ENCODE assay signal across 8 cellular contexts in genomic region chr17:47240375-47240764, GRCh38. TPM values are rescaled to one million over a fixed set of nuclear protein-coding genes. Genes with fewer than 3 reads are reported as not detected.
DNase-seq lines count a peak whose midpoint lies in the region; ATAC-seq, FAIRE-seq and TF ChIP-seq lines count a peak whose summit lies in the region.
"Had no signal": no experiment of that assay in that cellular context is flagged by ENCODE, and none has a peak within 500 bp of the region (broad histone marks: within the 10 kb centered on the region; RNA-seq: fewer than 3 reads in every experiment).

No MANE protein-coding gene starts in this region.

- peak overlapping the region; percentile 25; the same call in 1 of the 2 replicates for H3K4me2 ChIP-seq in OCI-LY1 (ENCODE audit: low read length)
- peak overlapping the region; percentile 51 for H3K4me2 ChIP-seq in K562 (ENCODE audit: insufficient read depth, low read length)

- FAIRE-seq in K562 (lab: Jason Lieb, UNC), result no peak

- no peak for TF ChIP-seq EP300 in K562 (IDR thresholded peaks at IDR 0.05; ENCODE audit: low read length)

- POLR2A ChIA-PET in K562 (lab: Yijun Ruan, JAX), result interaction anchor here (1.0 to 2.1 kb wide), 5 partner anchors 10 to 75 kb away, joined by 3 to 7 read pairs (median 4); partner anchors contain the start of gene ITGB3

- intact Hi-C loops in K562 (cut with micrococcal nuclease) (no loop called here), thyroid gland (cut with DNase I) (no loop called here)

- H3K36me3 ChIP-seq in OCI-LY1 (ENCODE audit: insufficient read depth, low read length), result no peaks in the 10 kb centered on the region
- no peaks in the 10 kb centered on the region for H3K36me3 ChIP-seq in K562 (ENCODE audit: control insufficient read depth, insufficient read depth, low read length)
- no peaks in the 10 kb centered on the region for H3K36me3 ChIP-seq in lung (ENCODE audit: control insufficient read depth in 2 of 2, insufficient read depth in 2 of 2, low read length in 2 of 2)
- no peaks in the 10 kb centered on the region for H3K36me3 ChIP-seq in thyroid gland

- no peak for TF ChIP-seq RAD21 in K562 (CRISPR knock-in tag; conservative IDR thresholded peaks at IDR 0.05 in 1 of 2, IDR thresholded peaks at IDR 0.05 in 1 of 2)

- peak overlapping the region; percentile 56 for H3K27ac ChIP-seq in OCI-LY1 (ENCODE audit: low read depth, low read length, poor library complexity, severe bottlenecking)
- peak overlapping the region; percentile 69 for H3K27ac ChIP-seq in K562 (ENCODE audit: extremely low read depth, low read depth, low read length)
- H3K27ac ChIP-seq in lung (ENCODE audit: low read depth in 1 of 2, low read length in 1 of 2), result peak overlapping the region; percentile 63 to 86
- peak overlapping the region; percentile 28 to 89 (median 71) for H3K27ac ChIP-seq in thyroid gland

- no peaks in the 10 kb centered on the region for H4K20me1 ChIP-seq in OCI-LY1 (ENCODE audit: insufficient read depth, low read length)
- no peaks in the 10 kb centered on the region for H4K20me1 ChIP-seq in K562 (replicated peaks; ENCODE audit: control insufficient read depth, insufficient read depth, low read length)

- no peak for TF ChIP-seq POLR2A in K562 (conservative IDR thresholded peaks at IDR 0.05)
- no peak for TF ChIP-seq POLR2A in thyroid gland (IDR thresholded peaks at IDR 0.05)

- no peak for TF ChIP-seq CTCF in OCI-LY1 (IDR thresholded peaks at IDR 0.05; ENCODE audit: low read length)
- no peak for TF ChIP-seq CTCF in K562 (IDR thresholded peaks at IDR 0.05 in 2 of 3, conservative IDR thresholded peaks at IDR 0.05 in 1 of 3; ENCODE audit: insufficient read depth in 2 of 3, low read depth in 1 of 3, low read length in 3 of 3)
- TF ChIP-seq CTCF in lung (IDR thresholded peaks at IDR 0.05; ENCODE audit: control extremely low read depth, extremely low read depth), result no peak
- no peak for TF ChIP-seq CTCF in thyroid gland (IDR thresholded peaks at IDR 0.05)
- no peak for TF ChIP-seq CTCF in GM13977 (IDR thresholded peaks at IDR 0.05; ENCODE audit: extremely low read depth, insufficient read depth, missing control alignments)

- H3K79me2 ChIP-seq in OCI-LY1 (ENCODE audit: insufficient read depth, low read length) (no peaks in the 10 kb centered on the region), K562 (ENCODE audit: control insufficient read depth, insufficient read depth, low read length) (no peaks in the 10 kb centered on the region)

- ATAC-seq in K562 (peak; percentile 18; the same call in 2 of the 3 replicates), lung (ENCODE audit: insufficient read depth, low FRiP score) (no peak)

- peaks cover 4% of the 10 kb centered on the region for H3K9me1 ChIP-seq in K562 (ENCODE audit: control insufficient read depth, insufficient read depth, low read length)

- H2AFZ ChIP-seq in OCI-LY1 (ENCODE audit: low read length) (no peak overlapping the region), K562 (ENCODE audit: low read depth, low read length) (peak overlapping the region; percentile 98)

- H3K4me1 ChIP-seq in OCI-LY1 (ENCODE audit: insufficient read depth, low read length, severe bottlenecking) (peaks cover 36% of the 10 kb centered on the region), K562 (replicated peaks in 1 of 2; ENCODE audit: control insufficient read depth in 2 of 2, insufficient read depth in 2 of 2, low read length in 2 of 2) (peaks cover 20 to 21% of the 10 kb centered on the region in 2 experiments), lung (ENCODE audit: control insufficient read depth in 2 of 2, insufficient read depth in 2 of 2, low read length in 2 of 2) (peaks cover 9 to 18% of the 10 kb centered on the region in 2 donors), thyroid gland (peaks cover 0 to 19% of the 10 kb centered on the region in 2 donors)

- WGBS in K562 (ENCODE audit: insufficient coverage, low coverage, missing lambda C conversion rate), result 33% methylated on average over 4 of the region's 4 CpGs
- WGBS in lung, 2 donors, result 50 to 79% methylated on average over 4 of the region's 4 CpGs
- 65 to 75% methylated on average over 4 of the region's 4 CpGs for WGBS in thyroid gland, 2 donors

- H3K9me3 ChIP-seq in OCI-LY1 (ENCODE audit: low read length) (peaks cover 7% of the 10 kb centered on the region), K562 (replicated peaks; ENCODE audit: control insufficient read depth, insufficient read depth, low read depth, low read length) (no peaks in the 10 kb centered on the region; the same call in 1 of the 2 replicates), lung (ENCODE audit: control insufficient read depth in 2 of 2, insufficient read depth in 1 of 2, low read length in 1 of 2) (no peaks in the 10 kb centered on the region), thyroid gland (no peaks in the 10 kb centered on the region)

- H3K9ac ChIP-seq in OCI-LY1 (ENCODE audit: low read length), result no peak overlapping the region
- peak overlapping the region; percentile 20 to 59; a peak in 3 of 4 replicates for H3K9ac ChIP-seq in K562 (ENCODE audit: insufficient read depth in 1 of 2, low read depth in 2 of 2, low read length in 2 of 2)

- no peaks in the 10 kb centered on the region for H3K9me2 ChIP-seq in OCI-LY1 (ENCODE audit: low read depth, low read length)

- no peak overlapping the region for H3K4me3 ChIP-seq in OCI-LY1 (ENCODE audit: low read depth, low read length, poor library complexity, severe bottlenecking)
- no peak overlapping the region for H3K4me3 ChIP-seq in K562
- no peak overlapping the region for H3K4me3 ChIP-seq in lung
- H3K4me3 ChIP-seq in thyroid gland (replicated peaks in 1 of 3), result no peak overlapping the region

- no peaks in the 10 kb centered on the region for H3F3A ChIP-seq in OCI-LY1 (ENCODE audit: insufficient read depth, low read length)

- in situ Hi-C loops in K562 (cut with MboI), result no loop called here
- in situ Hi-C loops in GM13977 (cut with MboI; ENCODE audit: low pct_unique_long_range_greater_than_20kb, low sequenced_read_pairs, unreplicated experiment), result no loop called here

- no TSS peak for BruUV-seq in K562 (replicated peaks; lab: Mats Ljungman, UMichigan)

- DNase-seq in K562 (ENCODE audit: extremely low read depth in 1 of 4, low spot score in 3 of 4) (no peak), lung (ENCODE audit: low spot score) (no peak), thyroid gland (no peak), NCI-H2081 (lab: John Stamatoyannopoulos, UW) (no peak), GM13977 (ENCODE audit: low spot score) (no peak)
- no peak for DNase-seq in activated CD4-positive, CD25-positive, alpha-beta regulatory T cell (lab: John Stamatoyannopoulos, UW)
- DNase-seq: natural killer cell had no signal

- CTCF ChIA-PET in K562 (lab: Yijun Ruan, JAX; ENCODE audit: low intra/inter-chr PET ratio), result no interaction called here

- H3K27me3 ChIP-seq in OCI-LY1 (ENCODE audit: insufficient read depth, low read length) (no peaks in the 10 kb centered on the region), K562 (ENCODE audit: control insufficient read depth in 2 of 2, insufficient read depth in 2 of 2, low read length in 2 of 2) (no peaks in the 10 kb centered on the region), lung (ENCODE audit: control insufficient read depth, insufficient read depth) (no peaks in the 10 kb centered on the region), thyroid gland (no peaks in the 10 kb centered on the region)

RNA-seq across cellular contexts. Expression of gene ITGB3, which starts 13.3 kb away (rescaled TPM):
- 3.2 and 6.2 TPM in 2 replicates for total RNA-seq in K562 (2011; cell fraction: chromatin; rRNA removed; ENCODE audit: low replicate concordance)
- 2.8 and 4.7 TPM in 2 replicates for total RNA-seq in K562 (2011; cell fraction: nucleolus; rRNA removed)
- 3.4 and 4.4 TPM in 2 replicates for total RNA-seq in K562 (2011; cell fraction: nucleoplasm; rRNA removed)
- total RNA-seq in K562 (2014; rRNA removed) (0.45 and 0.54 TPM in 2 replicates), K562 (2014; rRNA removed; fragmentation: Illumina TruSeq; extraction: Trizol) (0.47 and 0.99 TPM in 2 replicates), K562 (2015; rRNA removed; fragmentation: Illumina TruSeq; extraction: Trizol) (0.30 and 0.62 TPM in 2 replicates), K562 (2021) (0.84 and 0.92 TPM in 2 replicates), lung (10 to 100 TPM in 1 of 2 donors, 1 to 10 TPM in 1; 9.6 to 15.9 TPM), thyroid gland (100 to 1,000 TPM; 102 to 260 (median 149) TPM)
- polyA plus RNA-seq in K562 (2011; rRNA removed) (1.1 and 2.6 TPM in 2 replicates), K562 (2014; fragmentation: Illumina TruSeq; extraction: Trizol) (0.60 and 0.62 TPM in 2 replicates), K562 (2014; fragmentation: Nextera tagmentation; extraction: Ambion mirVana) (under 1 TPM in 1 of 2 experiments, not detected in 1; 0.08 TPM), K562 (2014; rRNA removed) (0.32 and 0.62 TPM in 2 replicates), lung (1 to 10 TPM; 1.3 to 5.7 TPM)
- 1.0 and 1.9 TPM in 2 replicates for polyA plus RNA-seq in K562 (2011; cell fraction: cytosol; rRNA removed)
- polyA plus RNA-seq in K562 (2011; cell fraction: nucleus; rRNA removed), result 0.95 and 3.2 TPM in 2 replicates
- 0.73 and 1.0 TPM in 2 replicates for polyA plus RNA-seq in K562 (2012)
- 1.8 and 6.9 TPM in 2 replicates for polyA minus RNA-seq in K562 (2011; rRNA and poly(A)+ RNA removed)
- 0.64 and 3.1 TPM in 2 replicates for polyA minus RNA-seq in K562 (2011; cell fraction: cytosol; rRNA and poly(A)+ RNA removed)
- 1.2 and 1.6 TPM in 2 replicates for polyA minus RNA-seq in K562 (2011; cell fraction: nucleus; rRNA and poly(A)+ RNA removed)

RNA-seq across cellular contexts. Expression of gene MYL4, which starts 31.2 kb away (rescaled TPM):
- 69.7 and 135 TPM in 2 replicates for total RNA-seq in K562 (2011; cell fraction: chromatin; rRNA removed; ENCODE audit: low replicate concordance)
- 127 and 133 TPM in 2 replicates for total RNA-seq in K562 (2011; cell fraction: nucleolus; rRNA removed)
- 109 and 110 TPM in 2 replicates for total RNA-seq in K562 (2011; cell fraction: nucleoplasm; rRNA removed)
- total RNA-seq in K562 (2014; rRNA removed) (170 and 213 TPM in 2 replicates), K562 (2014; rRNA removed; fragmentation: Illumina TruSeq; extraction: Trizol) (83.5 and 117 TPM in 2 replicates), K562 (2015; rRNA removed; fragmentation: Illumina TruSeq; extraction: Trizol) (149 TPM in 2 replicates), K562 (2021) (177 and 183 TPM in 2 replicates), lung (1 to 10 TPM in 1 of 2 donors, under 1 TPM in 1; 0.49 to 9.0 TPM), thyroid gland (10 to 100 TPM in 1 of 4 donors, 1 to 10 TPM in 3; 5.2 to 11.0 (median 6.2) TPM)
- polyA plus RNA-seq in K562 (2011; rRNA removed) (221 and 324 TPM in 2 replicates), K562 (2014; fragmentation: Illumina TruSeq; extraction: Trizol) (252 and 284 TPM in 2 replicates), K562 (2014; fragmentation: Nextera tagmentation; extraction: Ambion mirVana) (100 to 1,000 TPM; 287 to 423 TPM), K562 (2014; rRNA removed) (319 and 378 TPM in 2 replicates), lung (under 1 TPM; 0.51 to 0.62 TPM)
- polyA plus RNA-seq in K562 (2011; cell fraction: cytosol; rRNA removed), result 287 and 309 TPM in 2 replicates
- polyA plus RNA-seq in K562 (2011; cell fraction: nucleus; rRNA removed), result 346 and 397 TPM in 2 replicates
- 170 and 179 TPM in 2 replicates for polyA plus RNA-seq in K562 (2012)
- polyA minus RNA-seq in K562 (2011; rRNA and poly(A)+ RNA removed), result 90.7 and 106 TPM in 2 replicates
- polyA minus RNA-seq in K562 (2011; cell fraction: cytosol; rRNA and poly(A)+ RNA removed), result 34.9 and 40.8 TPM in 2 replicates
- polyA minus RNA-seq in K562 (2011; cell fraction: nucleus; rRNA and poly(A)+ RNA removed), result 29.5 and 45.3 TPM in 2 replicates

RNA-seq across cellular contexts. Expression of gene CDC27, which starts 51.3 kb away (rescaled TPM):
- 143 and 304 TPM in 2 replicates for total RNA-seq in K562 (2011; cell fraction: chromatin; rRNA removed; ENCODE audit: low replicate concordance)
- total RNA-seq in K562 (2011; cell fraction: nucleolus; rRNA removed), result 50.0 and 59.6 TPM in 2 replicates
- 94.1 and 102 TPM in 2 replicates for total RNA-seq in K562 (2011; cell fraction: nucleoplasm; rRNA removed)
- total RNA-seq in K562 (2014; rRNA removed) (79.5 and 81.0 TPM in 2 replicates), K562 (2014; rRNA removed; fragmentation: Illumina TruSeq; extraction: Trizol) (102 and 118 TPM in 2 replicates), K562 (2015; rRNA removed; fragmentation: Illumina TruSeq; extraction: Trizol) (83.0 and 94.1 TPM in 2 replicates), K562 (2021) (117 and 119 TPM in 2 replicates), lung (10 to 100 TPM; 66.0 to 74.1 TPM), thyroid gland (100 to 1,000 TPM; 124 to 195 (median 181) TPM)
- polyA plus RNA-seq in K562 (2011; rRNA removed) (119 and 155 TPM in 2 replicates), K562 (2014; fragmentation: Illumina TruSeq; extraction: Trizol) (94.1 and 104 TPM in 2 replicates), K562 (2014; fragmentation: Nextera tagmentation; extraction: Ambion mirVana) (10 to 100 TPM; 28.6 to 34.5 TPM), K562 (2014; rRNA removed) (41.9 and 48.3 TPM in 2 replicates), lung (10 to 100 TPM; 13.6 to 26.1 TPM)
- 67.7 and 77.1 TPM in 2 replicates for polyA plus RNA-seq in K562 (2011; cell fraction: cytosol; rRNA removed)
- 118 and 164 TPM in 2 replicates for polyA plus RNA-seq in K562 (2011; cell fraction: nucleus; rRNA removed)
- polyA plus RNA-seq in K562 (2012), result 36.5 and 85.2 TPM in 2 replicates
- polyA minus RNA-seq in K562 (2011; rRNA and poly(A)+ RNA removed), result 353 and 364 TPM in 2 replicates
- 95.5 and 126 TPM in 2 replicates for polyA minus RNA-seq in K562 (2011; cell fraction: cytosol; rRNA and poly(A)+ RNA removed)
- polyA minus RNA-seq in K562 (2011; cell fraction: nucleus; rRNA and poly(A)+ RNA removed), result 34.6 and 86.0 TPM in 2 replicates

Comparison
In these comparisons a context has a peak if more than half of its experiments do, and no peak if none do; other contexts are left out.
1. RNA of gene ITGB3, which starts 13.3 kb away (total RNA-seq): 102 to 260 TPM in thyroid gland; 9.6 to 15.9 TPM in lung and 0.30 to 6.2 TPM in K562; every median in the first group is over 4 times any median in the second.
2. RNA of gene MYL4, which starts 31.2 kb away (total RNA-seq): 69.7 to 213 TPM in K562; 0.49 to 9.0 TPM in lung and 5.2 to 11.0 TPM in thyroid gland; every median in the first group is over 4 times any median in the second.
3. Peak in every context shown above with its lines, with median percentiles within 50 percentile points of each other: H3K27ac ChIP-seq.